ENCODE assay signal across 1 cellular context in the genomic region with DNA sequence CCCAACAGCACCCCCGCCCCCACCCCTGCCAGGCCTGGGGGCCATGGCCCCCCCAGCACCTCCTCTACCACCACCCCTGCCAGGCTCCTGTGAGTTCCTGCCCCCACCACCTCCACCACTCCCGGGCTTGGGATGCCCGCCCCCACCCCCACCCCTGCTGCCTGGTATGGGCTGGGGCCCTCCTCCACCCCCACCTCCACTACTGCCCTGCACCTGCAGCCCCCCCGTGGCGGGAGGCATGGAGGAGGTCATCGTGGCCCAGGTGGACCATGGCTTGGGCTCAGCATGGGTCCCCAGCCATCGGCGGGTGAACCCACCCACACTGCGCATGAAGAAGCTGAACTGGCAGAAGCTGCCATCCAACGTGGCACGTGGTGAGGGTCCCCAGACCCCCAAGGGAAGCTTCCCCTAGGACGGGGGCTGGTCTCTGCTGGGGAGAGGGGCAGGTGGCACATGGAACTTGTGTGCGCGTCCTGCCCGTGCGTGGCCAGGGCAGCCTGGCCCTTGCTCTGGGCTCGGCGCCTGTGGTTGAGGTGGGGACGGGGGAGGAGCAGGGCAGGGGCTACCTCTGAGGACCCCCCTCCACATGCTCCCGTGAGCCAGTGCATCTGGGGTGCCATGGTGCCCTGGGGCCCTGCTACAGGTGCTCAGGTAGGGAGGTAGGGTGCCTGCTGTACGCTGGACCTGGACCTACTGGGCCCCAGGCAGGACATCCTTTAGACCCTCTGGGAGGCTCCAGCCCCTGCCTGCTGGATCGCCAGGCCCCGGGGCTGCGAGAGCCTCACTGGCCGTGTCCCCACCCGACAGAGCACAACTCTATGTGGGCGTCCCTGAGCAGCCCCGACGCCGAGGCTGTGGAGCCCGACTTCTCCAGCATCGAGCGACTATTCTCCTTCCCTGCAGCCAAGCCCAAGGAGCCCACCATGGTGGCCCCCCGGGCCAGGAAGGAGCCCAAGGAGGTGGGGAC.
TF ChIP-seq lines count a peak whose summit lies in the region.

No MANE protein-coding gene starts in this region.

TF ChIP-seq in HEK293, 187 proteins besides CTCF, POLR2A, EP300 and RAD21 (continued from another document):
- TF ChIP-seq ZNF600 (tag by site-specific recombination; IDR thresholded peaks at IDR 0.05) = peak; percentile 50; the same call in 1 of the 2 replicates
TF ChIP-seq in HEK293: peak in this region for 9.
